ENCODE assay signal across 8 cellular contexts in the genomic region with DNA sequence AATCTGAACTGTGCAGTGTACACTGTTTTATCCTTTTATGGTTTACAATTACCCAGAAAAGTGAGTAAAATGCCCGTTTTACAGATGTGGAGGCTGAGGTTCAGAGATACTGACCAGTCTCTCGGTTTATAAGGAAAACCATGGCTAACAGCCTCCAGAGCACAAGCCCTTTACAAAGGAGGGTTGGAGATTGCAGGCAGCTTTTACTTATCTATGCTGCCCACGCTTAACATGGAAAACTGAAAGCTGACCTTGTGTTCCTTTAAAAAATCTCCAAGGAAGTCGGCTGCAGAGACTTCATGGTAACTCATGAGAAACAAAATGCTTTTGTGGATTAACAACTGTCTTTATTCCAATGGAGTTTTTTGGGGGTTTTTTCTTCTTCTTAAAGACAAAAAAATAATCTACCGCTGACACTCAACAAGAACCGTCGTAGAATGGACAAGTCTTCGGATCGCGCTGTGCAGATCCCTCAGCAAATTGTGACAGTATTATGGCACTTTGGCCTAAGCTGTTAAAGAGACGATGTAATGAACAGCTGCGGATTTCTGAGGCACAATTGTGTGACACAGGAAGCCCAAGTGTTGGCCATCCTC. TPM values are rescaled to one million over a fixed set of nuclear protein-coding genes. Genes with fewer than 3 reads are reported as not detected.
DNase-seq lines count a peak whose midpoint lies in the region; ATAC-seq and TF ChIP-seq lines count a peak whose summit lies in the region.

No MANE protein-coding gene starts in this region.

- ATAC-seq in HG03442 (IDR thresholded peaks at IDR 0.05; ENCODE audit: unreplicated experiment), result no peak

- H3K4me3 ChIP-seq in AG04450 (ENCODE audit: low read depth, low read length) (peak overlapping the region; percentile 61), H7 (ENCODE audit: insufficient read depth, low read depth, low read length) (peak overlapping the region; percentile 57), adipocyte (ENCODE audit: low read length) (peak overlapping the region; percentile 98), kidney epithelial cell (ENCODE audit: low read depth, low read length) (peak overlapping the region; percentile 19), tibial artery (peak overlapping the region; percentile 84 to 100)

- intact Hi-C loops in tibial artery (cut with DNase I; ENCODE audit: low total_unique reads), result no loop called here

- H3K4me1 ChIP-seq in adipocyte (ENCODE audit: control insufficient read depth, insufficient read depth, low read length) (peaks cover 37% of the 10 kb centered on the region), tibial artery (peaks cover 0 to 30% (median 12%) of the 10 kb centered on the region in 4 donors)

- H3K27me3 ChIP-seq in AG04450 (ENCODE audit: control insufficient read depth, insufficient read depth, low read length), result no peaks in the 10 kb centered on the region
- H3K27me3 ChIP-seq in H7 (ENCODE audit: control insufficient read depth, insufficient read depth, low read length), result no peaks in the 10 kb centered on the region
- H3K27me3 ChIP-seq in adipocyte (replicated peaks; ENCODE audit: control insufficient read depth, insufficient read depth, low read length), result no peaks in the 10 kb centered on the region
- no peaks in the 10 kb centered on the region for H3K27me3 ChIP-seq in kidney epithelial cell (ENCODE audit: control insufficient read depth, insufficient read depth, low read length)
- H3K27me3 ChIP-seq in tibial artery, result no peaks in the 10 kb centered on the region

- TF ChIP-seq CTCF in AG04450 (IDR thresholded peaks at IDR 0.05; ENCODE audit: low read depth, low read length) (no peak), kidney epithelial cell (IDR thresholded peaks at IDR 0.05; ENCODE audit: insufficient read depth, low read length, poor library complexity, severe bottlenecking) (no peak), tibial artery (IDR thresholded peaks at IDR 0.05) (no peak)

- DNase-seq in AG04450 (ENCODE audit: low read depth, low spot score), result no peak
- DNase-seq in H7, result no peak
- DNase-seq in adipocyte (ENCODE audit: low read depth), result no peak
- DNase-seq in kidney epithelial cell (ENCODE audit: low read depth), result no peak
- DNase-seq in tibial artery, result no peak
- no peak for DNase-seq in iPS-NIHi7 (ENCODE audit: extremely low spot score)
- no peak for DNase-seq in hepatic stellate cell (ENCODE audit: low spot score)

- peak overlapping the region; percentile 98 for H3K9ac ChIP-seq in adipocyte (ENCODE audit: low read length)

- CTCF ChIA-PET in AG04450 (lab: Charles Lee), result no interaction called here

- H3K9me3 ChIP-seq in AG04450 (ENCODE audit: control insufficient read depth, insufficient read depth, low read length) (peaks cover 3% of the 10 kb centered on the region; the same call in 1 of the 2 replicates), adipocyte (ENCODE audit: control insufficient read depth, low read length) (no peaks in the 10 kb centered on the region), tibial artery (no peaks in the 10 kb centered on the region)

- H3K27ac ChIP-seq in AG04450 (ENCODE audit: low read depth, low read length), result peak overlapping the region; percentile 91
- peak overlapping the region; percentile 94 to 96 for H3K27ac ChIP-seq in tibial artery

- POLR2A ChIA-PET in AG04450 (lab: Yijun Ruan, JAX), result interaction anchor here (0.9 to 1.8 kb wide), 5 partner anchors 16 to 541 kb away, joined by 3 to 7 read pairs (median 3); no protein-coding TSS in a partner anchor

- H3K36me3 ChIP-seq in H7 (replicated peaks; ENCODE audit: control insufficient read depth, insufficient read depth, low read length) (no peaks in the 10 kb centered on the region; the same call in 1 of the 2 replicates), adipocyte (ENCODE audit: control insufficient read depth, insufficient read depth, low read length, severe bottlenecking) (peaks cover 12% of the 10 kb centered on the region), kidney epithelial cell (ENCODE audit: control insufficient read depth, insufficient read depth, low read length) (no peaks in the 10 kb centered on the region), tibial artery (peaks cover 5 to 10% (median 7%) of the 10 kb centered on the region in 3 donors)

RNA-seq across cellular contexts. Expression of a gene that starts 0.7 kb away (rescaled TPM):
- polyA plus RNA-seq in AG04450 (2011; rRNA removed), result 15.0 and 19.0 TPM in 2 replicates
- 22.9 and 38.0 TPM in 2 replicates for polyA minus RNA-seq in AG04450 (2011; rRNA and poly(A)+ RNA removed)
- 11.1 and 16.3 TPM in 2 replicates for total RNA-seq in H7 (2014; rRNA removed; shearing (Covaris generic))
- total RNA-seq in kidney epithelial cell, result 19.7 and 22.2 TPM in 2 replicates

RNA-seq across cellular contexts. Expression of a gene that starts 57.2 kb away (rescaled TPM):
- polyA plus RNA-seq in AG04450 (2011; rRNA removed), result 10.5 and 14.4 TPM in 2 replicates
- 13.0 and 17.4 TPM in 2 replicates for polyA minus RNA-seq in AG04450 (2011; rRNA and poly(A)+ RNA removed)
- total RNA-seq in H7 (2014; rRNA removed; shearing (Covaris generic)), result 3.4 and 8.2 TPM in 2 replicates
- 4.7 and 7.2 TPM in 2 replicates for total RNA-seq in kidney epithelial cell

Comparison
In these comparisons a context has a peak if more than half of its experiments do, and no peak if none do; other contexts are left out.
1. H3K4me3 ChIP-seq: peak in every context shown above with its lines; median percentile 98 in adipocyte; 92 in tibial artery; 61 in AG04450; 57 in H7; 19 in kidney epithelial cell.